In the genomic region with DNA sequence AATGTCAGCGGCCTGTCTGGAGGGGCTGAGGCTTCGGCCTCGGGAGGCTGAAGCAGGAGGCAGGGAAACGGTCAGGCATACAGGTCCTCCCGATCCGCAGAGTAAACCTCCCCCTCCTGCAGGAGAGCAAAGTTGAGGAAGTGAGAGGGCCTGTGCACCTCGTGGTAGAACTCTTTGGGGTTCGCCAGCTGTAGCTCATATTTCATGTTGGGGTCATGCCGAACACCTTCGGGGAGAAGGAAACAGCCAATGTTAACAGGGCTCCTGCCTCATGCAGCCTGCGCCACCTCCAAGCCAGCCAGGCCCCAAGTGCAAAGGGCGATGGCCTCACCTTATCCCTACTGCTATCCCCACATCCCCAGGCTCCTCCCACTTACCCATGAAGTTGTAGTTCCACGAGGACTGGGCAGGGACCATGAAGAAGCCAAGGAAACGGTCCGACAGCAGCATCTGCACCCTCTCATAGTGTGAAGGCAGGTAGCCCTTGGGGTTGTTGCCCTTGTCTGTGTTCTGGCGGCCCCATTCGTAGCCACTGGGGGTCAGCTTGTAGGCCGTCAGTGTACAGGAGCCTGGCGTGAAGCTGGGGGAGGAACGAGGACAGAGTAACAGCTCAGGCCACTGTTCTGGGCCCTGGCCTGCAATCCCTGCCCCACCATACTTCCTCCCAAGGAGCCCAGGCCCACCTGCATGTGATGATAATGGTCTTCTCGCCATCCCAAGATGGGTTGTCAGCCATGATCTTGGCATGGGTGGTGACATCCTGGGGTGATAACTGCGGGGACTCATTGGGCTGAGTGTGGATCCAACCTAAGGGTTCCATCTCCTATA, we compare ENCODE assay signal across 1 cellular context.
A peak's percentile ranks its signal among the peaks of the same experiment; 100 is the strongest.
TF ChIP-seq lines count a peak whose summit lies in the region.

No MANE protein-coding gene starts in this region.

TF ChIP-seq in HepG2, 621 proteins besides CTCF, POLR2A, EP300 and RAD21:
- TF ChIP-seq ZNF687 (CRISPR knock-in tag; IDR thresholded peaks at IDR 0.05) (peak; percentile 56), ZBTB38 (CRISPR knock-in tag; IDR thresholded peaks at IDR 0.05) (peak; percentile 39; the same call in 1 of the 2 replicates), ZBTB33 (CRISPR knock-in tag; IDR thresholded peaks at IDR 0.05) (peak; percentile 92), RXRA (CRISPR knock-in tag; IDR thresholded peaks at IDR 0.05) (0 out of 2 replicates have a peak, but pooled peaks have one; percentile 16), ZNF296 (CRISPR knock-in tag; conservative IDR thresholded peaks at IDR 0.05) (no peak), PAF1 (CRISPR knock-in tag; IDR thresholded peaks at IDR 0.05) (no peak), HIVEP1 (CRISPR knock-in tag; IDR thresholded peaks at IDR 0.05) (0 out of 2 replicates have a peak, but pooled peaks have one; percentile 12)
- TF ChIP-seq, protein P1, sequence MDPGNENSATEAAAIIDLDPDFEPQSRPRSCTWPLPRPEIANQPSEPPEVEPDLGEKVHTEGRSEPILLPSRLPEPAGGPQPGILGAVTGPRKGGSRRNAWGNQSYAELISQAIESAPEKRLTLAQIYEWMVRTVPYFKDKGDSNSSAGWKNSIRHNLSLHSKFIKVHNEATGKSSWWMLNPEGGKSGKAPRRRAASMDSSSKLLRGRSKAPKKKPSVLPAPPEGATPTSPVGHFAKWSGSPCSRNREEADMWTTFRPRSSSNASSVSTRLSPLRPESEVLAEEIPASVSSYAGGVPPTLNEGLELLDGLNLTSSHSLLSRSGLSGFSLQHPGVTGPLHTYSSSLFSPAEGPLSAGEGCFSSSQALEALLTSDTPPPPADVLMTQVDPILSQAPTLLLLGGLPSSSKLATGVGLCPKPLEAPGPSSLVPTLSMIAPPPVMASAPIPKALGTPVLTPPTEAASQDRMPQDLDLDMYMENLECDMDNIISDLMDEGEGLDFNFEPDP (CRISPR knock-in tag; conservative IDR thresholded peaks at IDR 0.05) = 0 out of 2 replicates have a peak, but pooled peaks have one; percentile 25
